Comparison of ENCODE assay signal across 18 cellular contexts in genomic region chrX:40883021-40883619, GRCh38.
A peak's percentile ranks its signal among the peaks of the same experiment; 100 is the strongest.
DNase-seq lines count a peak whose midpoint lies in the region; ATAC-seq, FAIRE-seq and TF ChIP-seq lines count a peak whose summit lies in the region.
"Had no signal": no experiment of that assay in that cellular context is flagged by ENCODE, and none has a peak within 500 bp of the region (broad histone marks: within the 10 kb centered on the region; RNA-seq: fewer than 3 reads in every experiment).

No MANE protein-coding gene starts in this region.

- no peak for TF ChIP-seq RAD21 in liver (IDR thresholded peaks at IDR 0.05)

- no peak for ATAC-seq in right lobe of liver
- peak; percentile 74 for ATAC-seq in sciatic nerve
- ATAC-seq in HG02610 (IDR thresholded peaks at IDR 0.05; ENCODE audit: unreplicated experiment), result no peak
- ATAC-seq: GM12878, HepG2 had no signal

- TF ChIP-seq CTCF in liver (IDR thresholded peaks at IDR 0.05; ENCODE audit: low read depth, low read length, missing input control) (no peak), right lobe of liver (IDR thresholded peaks at IDR 0.05) (no peak), foreskin fibroblast (IDR thresholded peaks at IDR 0.05; ENCODE audit: low read depth, low read length) (no peak)

- H3K36me3 Mint-ChIP-seq in activated CD4-positive, alpha-beta memory T cell treated with anti-CD3 and anti-CD28 coated beads for 36 hours, result no peaks in the 10 kb centered on the region

- WGBS in liver, result 79% methylated on average over 7 of the region's 7 CpGs
- 74% methylated on average over 7 of the region's 7 CpGs for WGBS in right lobe of liver (ENCODE audit: insufficient coverage, low coverage, low lambda C conversion rate, missing lambda C conversion rate)

- no peak overlapping the region for H3K4me3 Mint-ChIP-seq in activated CD4-positive, alpha-beta memory T cell treated with anti-CD3 and anti-CD28 coated beads for 36 hours
- H3K4me3 Mint-ChIP-seq: CD4-positive, alpha-beta T cell; H9 had no signal

- POLR2A ChIA-PET in activated CD4-positive, alpha-beta memory T cell treated with anti-CD3 and anti-CD28 coated beads for 36 hours (lab: Charles Lee), result no interaction called here

- H3K36me3 ChIP-seq in liver (ENCODE audit: control insufficient read depth in 4 of 4, insufficient read depth in 3 of 4, low read depth in 1 of 4, low read length in 3 of 4) (no peaks in the 10 kb centered on the region), right lobe of liver (no peaks in the 10 kb centered on the region)

- H3K27me3 Mint-ChIP-seq in activated CD4-positive, alpha-beta memory T cell treated with anti-CD3 and anti-CD28 coated beads for 36 hours, result no peaks in the 10 kb centered on the region
- H3K27me3 Mint-ChIP-seq: CD4-positive, alpha-beta T cell had no signal

- intact Hi-C loops in right lobe of liver (cut with DNase I) (no loop called here), sciatic nerve (cut with DNase I) (no loop called here)
- intact Hi-C loops in activated CD4-positive, alpha-beta memory T cell treated with anti-CD3 and anti-CD28 coated beads for 36 hours (cut with micrococcal nuclease), result no loop called here

- H3K27ac Mint-ChIP-seq in activated CD4-positive, alpha-beta memory T cell treated with anti-CD3 and anti-CD28 coated beads for 36 hours, result no peak overlapping the region
- H3K27ac Mint-ChIP-seq: CD4-positive, alpha-beta T cell; H9 had no signal

- CTCF ChIA-PET in activated CD4-positive, alpha-beta memory T cell treated with anti-CD3 and anti-CD28 coated beads for 36 hours (lab: Charles Lee), result no interaction called here

- no peaks in the 10 kb centered on the region for H3K9me3 Mint-ChIP-seq in activated CD4-positive, alpha-beta memory T cell treated with anti-CD3 and anti-CD28 coated beads for 36 hours
- H3K9me3 Mint-ChIP-seq: CD4-positive, alpha-beta T cell had no signal

- no peak overlapping the region for H3K27ac ChIP-seq in liver (ENCODE audit: low read depth in 1 of 2, low read length in 2 of 2)
- H3K27ac ChIP-seq in right lobe of liver, result no peak overlapping the region

- peak; percentile 85 for FAIRE-seq in endometrium (lab: Jason Lieb, UNC)
- FAIRE-seq: GM12878, HepG2, HTR-8/SVneo had no signal

- H3K4me1 ChIP-seq in liver (ENCODE audit: control insufficient read depth in 4 of 4, insufficient read depth in 4 of 4, low read length in 3 of 4) (no peaks in the 10 kb centered on the region), right lobe of liver (no peaks in the 10 kb centered on the region)

- DNase-seq in right lobe of liver, result no peak
- no peak for DNase-seq in sciatic nerve (ENCODE audit: low spot score)
- no peak for DNase-seq in activated CD4-positive, alpha-beta memory T cell treated with anti-CD3 and anti-CD28 coated beads for 36 hours
- DNase-seq in foreskin fibroblast, result no peak
- DNase-seq: 8988T; ACHN; C1 segment of cervical spinal cord; Calu3; CD4-positive, alpha-beta T cell; DMS79; GOT3; H9 had no signal

- peaks cover 2% of the 10 kb centered on the region for H3K4me1 Mint-ChIP-seq in activated CD4-positive, alpha-beta memory T cell treated with anti-CD3 and anti-CD28 coated beads for 36 hours (ENCODE audit: low read depth)

- TF ChIP-seq POLR2A in right lobe of liver (IDR thresholded peaks at IDR 0.05), result no peak

- H3K4me3 ChIP-seq in liver (ENCODE audit: low read depth in 1 of 3, low read length in 3 of 3), result no peak overlapping the region
- no peak overlapping the region for H3K4me3 ChIP-seq in right lobe of liver
- H3K4me3 ChIP-seq in foreskin fibroblast (ENCODE audit: low read depth in 1 of 2, low read length in 2 of 2), result no peak overlapping the region
- H3K4me3 ChIP-seq: GM12878 had no signal

- no peak overlapping the region for H3K9ac ChIP-seq in liver (ENCODE audit: low read depth in 1 of 2, low read length in 2 of 2)

- H3K9me3 ChIP-seq in liver (ENCODE audit: control insufficient read depth in 4 of 4, low read length in 3 of 4) (no peaks in the 10 kb centered on the region), right lobe of liver (no peaks in the 10 kb centered on the region)

- H3K27me3 ChIP-seq in liver (ENCODE audit: control insufficient read depth in 4 of 4, insufficient read depth in 4 of 4, low read length in 3 of 4) (no peaks in the 10 kb centered on the region), right lobe of liver (no peaks in the 10 kb centered on the region)

TF ChIP-seq in liver, 16 proteins besides CTCF, POLR2A, EP300 and RAD21:
- TF ChIP-seq FOXA1 (IDR thresholded peaks at IDR 0.05) (no peak), NR2F2 (IDR thresholded peaks at IDR 0.05) (peak; percentile 35)
TF ChIP-seq in liver: peak in this region for 1.
